In the genomic region with DNA sequence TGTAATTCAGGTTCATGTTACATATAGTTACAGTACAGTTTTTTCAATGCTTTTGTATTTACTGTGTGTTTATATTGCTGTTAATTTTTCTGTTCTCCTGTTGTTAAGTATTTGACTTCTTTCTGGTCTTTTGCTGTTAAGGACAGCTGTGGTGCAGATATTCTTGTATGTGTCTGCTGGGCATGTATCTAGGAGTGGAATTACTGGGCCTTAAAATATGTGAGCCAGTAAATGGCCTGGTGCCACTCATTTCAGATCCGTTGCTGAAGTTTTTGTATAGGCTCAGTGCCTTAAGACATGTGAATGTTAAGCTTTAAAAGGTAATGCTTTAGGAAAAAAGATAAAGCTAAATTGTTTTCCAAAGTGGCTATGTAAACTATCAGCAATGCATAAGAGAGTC, we compare ENCODE assay signal across 21 cellular contexts.
"Had no signal": no experiment of that assay in that cellular context is flagged by ENCODE, and none has a peak within 500 bp of the region (broad histone marks: within the 10 kb centered on the region; RNA-seq: fewer than 3 reads in every experiment).

No MANE protein-coding gene starts in this region.

- H3K9me3 Mint-ChIP-seq: neural progenitor cell had no signal

- H3K79me2 ChIP-seq: parathyroid adenoma had no signal

- DNase-seq: effector CD4-positive, alpha-beta T cell; endodermal cell; erythroblast; heart left ventricle; hypothalamus; islet precursor cell; mammary epithelial cell; mucosa of descending colon; nucleus accumbens; right lobe of liver; stimulated activated CD4-positive, alpha-beta T cell treated with anti-CD3 and anti-CD28 coated beads, Interleukin-2, amount 100 ng/mL, for 48 hours; stimulated activated naive CD4-positive, alpha-beta T cell treated with Interleukin-2 at 50 U/mL for 16 hours; thyroid gland; upper lobe of left lung; uterus had no signal

- H2AFZ ChIP-seq: neural progenitor cell, parathyroid adenoma had no signal

- H3K4me1 ChIP-seq: neural progenitor cell, parathyroid adenoma, prostate gland, right lobe of liver, suprapubic skin, thyroid gland, upper lobe of left lung, uterus had no signal

- H3K36me3 ChIP-seq: prostate gland had no signal

- H3K4me3 Mint-ChIP-seq: endodermal cell; natural killer cell treated with Interleukin-12 subunit alpha and Interleukin-12 subunit beta and Interleukin-15 and Interleukin-18, amount 100 ng/mL, for 72 hours; neural progenitor cell had no signal

- H3K4me1 Mint-ChIP-seq: neural progenitor cell had no signal

- H3K27me3 Mint-ChIP-seq: natural killer cell treated with Interleukin-12 subunit alpha and Interleukin-12 subunit beta and Interleukin-15 and Interleukin-18, amount 100 ng/mL, for 72 hours had no signal

- H3K27ac ChIP-seq: coronary artery, heart left ventricle, neural progenitor cell, parathyroid adenoma, prostate gland, right lobe of liver, suprapubic skin, thyroid gland, upper lobe of left lung, uterus had no signal

- H3K9me3 ChIP-seq: mucosa of descending colon, prostate gland, right lobe of liver, suprapubic skin, thyroid gland, upper lobe of left lung had no signal

- H3K27me3 ChIP-seq: heart left ventricle, neural progenitor cell, right lobe of liver, suprapubic skin, thyroid gland, upper lobe of left lung, uterus had no signal

- H3K4me3 ChIP-seq: coronary artery, heart left ventricle, mucosa of descending colon, neural progenitor cell, prostate gland, right lobe of liver, suprapubic skin, thyroid gland, upper lobe of left lung, uterus had no signal

- H3K27ac Mint-ChIP-seq: endodermal cell; natural killer cell treated with Interleukin-12 subunit alpha and Interleukin-12 subunit beta and Interleukin-15 and Interleukin-18, amount 100 ng/mL, for 72 hours; neural progenitor cell had no signal

- H3K4me2 ChIP-seq: neural progenitor cell had no signal
